ENCODE assay signal across 21 cellular contexts in the genomic region with DNA sequence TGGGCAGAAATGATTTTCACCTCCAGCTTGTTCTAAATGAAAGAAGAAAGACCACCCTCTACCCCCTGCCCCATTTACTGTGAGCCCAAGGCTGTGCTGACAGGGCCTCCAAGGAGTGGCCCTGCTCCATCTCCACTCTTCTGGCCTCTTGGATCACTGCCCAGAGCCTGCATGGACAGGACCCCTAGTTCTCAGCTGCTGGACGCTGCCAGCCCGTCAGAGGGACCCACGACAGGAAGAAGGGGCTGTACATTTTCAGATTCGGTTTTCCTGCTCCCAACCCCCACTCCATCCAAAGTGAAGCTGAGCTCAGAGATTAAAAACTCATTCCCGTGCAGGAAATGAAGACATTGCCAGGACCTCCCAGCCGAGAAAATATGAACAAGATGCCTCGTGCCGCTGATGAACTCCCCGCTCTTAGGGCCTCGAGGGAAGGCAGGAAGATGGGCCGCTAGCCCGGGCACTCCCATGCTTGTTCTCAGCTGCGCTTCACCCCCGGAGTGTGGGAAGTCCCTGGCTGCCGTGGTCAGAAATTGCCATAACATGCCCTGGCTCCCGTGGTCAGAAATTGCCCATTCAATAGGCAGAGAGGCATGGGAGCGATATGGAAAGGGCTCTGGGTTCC. TPM values are rescaled to one million over a fixed set of nuclear protein-coding genes. Genes with fewer than 3 reads are reported as not detected.
DNase-seq lines count a peak whose midpoint lies in the region; ATAC-seq, FAIRE-seq and TF ChIP-seq lines count a peak whose summit lies in the region.
"Had no signal": no experiment of that assay in that cellular context is flagged by ENCODE, and none has a peak within 500 bp of the region (broad histone marks: within the 10 kb centered on the region; RNA-seq: fewer than 3 reads in every experiment).

No MANE protein-coding gene starts in this region.

- H3K4me3 ChIP-seq in BLaER1: no peak overlapping the region
- H3K4me3 ChIP-seq in endothelial cell of umbilical vein (replicated peaks in 1 of 3; ENCODE audit: insufficient read depth in 1 of 3, low read depth in 1 of 3, low read length in 3 of 3): no peak overlapping the region
- no peak overlapping the region for H3K4me3 ChIP-seq in psoas muscle

- peak; percentile 68 for ATAC-seq in left ventricle myocardium superior
- peak in 1 of 4 donors; percentile 20 for ATAC-seq in psoas muscle
- no peak for ATAC-seq in GM18858 (IDR thresholded peaks at IDR 0.05; ENCODE audit: unreplicated experiment)
- no peak for ATAC-seq in GM19328 (IDR thresholded peaks at IDR 0.05; ENCODE audit: unreplicated experiment)
- ATAC-seq: CD8-positive, alpha-beta T cell; HCT116; stimulated activated naive CD8-positive, alpha-beta T cell treated with anti-CD3 and anti-CD28 coated beads, Interleukin-15, Interleukin-2, amounts not matched to agents 100 U/mL and 50 U/mL, for 24 hours had no signal

- H3K4me2 ChIP-seq in BLaER1: peak overlapping the region; percentile 56
- H3K4me2 ChIP-seq in endothelial cell of umbilical vein (ENCODE audit: insufficient read depth, low read length): no peak overlapping the region

- POLR2A ChIA-PET in endothelial cell of umbilical vein (lab: Charles Lee): no interaction called here

- TF ChIP-seq CTCF in endothelial cell of umbilical vein (IDR thresholded peaks at IDR 0.05; ENCODE audit: extremely low read depth in 1 of 2, insufficient read depth in 1 of 2, low read depth in 1 of 2, low read length in 2 of 2): no peak
- no peak for TF ChIP-seq CTCF in psoas muscle (IDR thresholded peaks at IDR 0.05)

- no peak overlapping the region for H3K27ac ChIP-seq in BLaER1
- H3K27ac ChIP-seq in endothelial cell of umbilical vein (ENCODE audit: insufficient read depth, low read depth, low read length): no peak overlapping the region
- no peak overlapping the region for H3K27ac ChIP-seq in psoas muscle
- H3K27ac ChIP-seq: HL-60, RWPE1 had no signal

- dilution Hi-C loops in endothelial cell of umbilical vein (cut with MboI; ENCODE audit: extremely low pct_ligation_motif_present, low sequenced_read_pairs): no loop called here

- no peak for TF ChIP-seq POLR2A in endothelial cell of umbilical vein (IDR thresholded peaks at IDR 0.05; ENCODE audit: low read depth, low read length)

- H3K27me3 ChIP-seq in BLaER1: no peaks in the 10 kb centered on the region
- H3K27me3 ChIP-seq in endothelial cell of umbilical vein (ENCODE audit: control insufficient read depth in 2 of 2, insufficient read depth in 2 of 2, low read length in 2 of 2): peaks cover 0 to 3% of the 10 kb centered on the region in 2 experiments
- H3K27me3 ChIP-seq in psoas muscle (ENCODE audit: insufficient read depth in 3 of 3, low read length in 2 of 3): no peaks in the 10 kb centered on the region

- CTCF ChIA-PET in endothelial cell of umbilical vein (lab: Charles Lee): interaction anchor here (0.9 kb wide), 1 partner anchor 19 kb away, joined by 4 read pairs; no protein-coding TSS in a partner anchor

- H3K36me3 ChIP-seq in BLaER1 (no peaks in the 10 kb centered on the region), endothelial cell of umbilical vein (ENCODE audit: control insufficient read depth in 2 of 2, extremely low read depth in 1 of 2, insufficient read depth in 2 of 2, low read length in 2 of 2) (no peaks in the 10 kb centered on the region), psoas muscle (ENCODE audit: insufficient read depth in 1 of 2, low read depth in 1 of 2) (peaks cover 0 to 34% of the 10 kb centered on the region in 2 donors)

- H3K9me3 ChIP-seq in BLaER1 (peaks cover 3% of the 10 kb centered on the region), endothelial cell of umbilical vein (replicated peaks; ENCODE audit: control insufficient read depth, insufficient read depth, low read length) (no peaks in the 10 kb centered on the region), psoas muscle (no peaks in the 10 kb centered on the region)

- no peaks in the 10 kb centered on the region for H4K20me1 ChIP-seq in BLaER1
- H4K20me1 ChIP-seq in endothelial cell of umbilical vein (replicated peaks; ENCODE audit: control insufficient read depth, extremely low read depth, insufficient read depth, low read length): no peaks in the 10 kb centered on the region

- H2AFZ ChIP-seq in endothelial cell of umbilical vein (ENCODE audit: low read depth, low read length): peak overlapping the region; percentile 13

- H3K9ac ChIP-seq in BLaER1 (no peak overlapping the region), endothelial cell of umbilical vein (replicated peaks; ENCODE audit: extremely low read depth, insufficient read depth, low read length) (no peak overlapping the region)

- FAIRE-seq in endothelial cell of umbilical vein (lab: Jason Lieb, UNC): no peak
- FAIRE-seq: islet of Langerhans had no signal

- no peaks in the 10 kb centered on the region for H3K9me1 ChIP-seq in endothelial cell of umbilical vein (replicated peaks; ENCODE audit: control insufficient read depth, extremely low read depth, insufficient read depth, low read length)

- DNase-seq in endothelial cell of umbilical vein (ENCODE audit: low read depth, low spot score) (peak; percentile 40), left ventricle myocardium superior (peak; percentile 65), psoas muscle (peak; percentile 54 to 71), DMS79 (lab: John Stamatoyannopoulos, UW) (no peak), NCI-H1436 treated with DMSO at 0.1 percent for 48 hours (lab: John Stamatoyannopoulos, UW) (no peak)
- DNase-seq: activated CD4-positive, alpha-beta T cell treated with anti-CD3 and anti-CD28 coated beads, Interleukin-2, amount 50 U/mL, for 1 hour; activated naive CD4-positive, alpha-beta T cell; anterior cingulate cortex; CD8-positive, alpha-beta T cell; midbrain; NCI-H2029; NCI-H446 treated with DMSO at 0.1 percent for 48 hours; retina; stimulated activated naive CD8-positive, alpha-beta T cell treated with anti-CD3 and anti-CD28 coated beads, Interleukin-15, Interleukin-2, amounts not matched to agents 100 U/mL and 50 U/mL, for 24 hours had no signal

- 16 to 29% (median 19%) methylated on average over 17 of the region's 17 CpGs for WGBS in psoas muscle, 3 donors

- H3K4me1 ChIP-seq in BLaER1 (peaks cover 40% of the 10 kb centered on the region), endothelial cell of umbilical vein (ENCODE audit: control insufficient read depth, extremely low read depth, insufficient read depth, low read length) (peaks cover 3% of the 10 kb centered on the region), psoas muscle (peaks cover 12% of the 10 kb centered on the region)

- no TSS peak for BruUV-seq in endothelial cell of umbilical vein (replicated peaks; lab: Mats Ljungman, UMichigan)

- intact Hi-C loops in endothelial cell of umbilical vein (cut with micrococcal nuclease): no loop called here
- intact Hi-C loops in left ventricle myocardium superior (cut with micrococcal nuclease): no loop called here
- intact Hi-C loops in psoas muscle (cut with DNase I): no loop called here

- no peaks in the 10 kb centered on the region for H3K79me2 ChIP-seq in endothelial cell of umbilical vein (ENCODE audit: control insufficient read depth, insufficient read depth, low read length)

TF ChIP-seq in endothelial cell of umbilical vein, 7 proteins besides CTCF, POLR2A, EP300 and RAD21:
- no peak for TF ChIP-seq JUN (IDR thresholded peaks at IDR 0.05; ENCODE audit: borderline replicate concordance, insufficient read depth, insufficient read length, low read depth)
- TF ChIP-seq, protein P1, sequence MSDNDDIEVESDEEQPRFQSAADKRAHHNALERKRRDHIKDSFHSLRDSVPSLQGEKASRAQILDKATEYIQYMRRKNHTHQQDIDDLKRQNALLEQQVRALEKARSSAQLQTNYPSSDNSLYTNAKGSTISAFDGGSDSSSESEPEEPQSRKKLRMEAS (IDR thresholded peaks at IDR 0.05; ENCODE audit: insufficient read depth, insufficient read length): no peak
- no peak for TF ChIP-seq EZH2 (IDR thresholded peaks at IDR 0.05; ENCODE audit: borderline replicate concordance, low read depth, low read length, severe bottlenecking)
- TF ChIP-seq MYC (IDR thresholded peaks at IDR 0.05; ENCODE audit: low read depth, low read length): no peak
- TF ChIP-seq GATA2 (IDR thresholded peaks at IDR 0.05; ENCODE audit: insufficient read depth, insufficient read length, low read depth, low read length): no peak
- TF ChIP-seq FOS (IDR thresholded peaks at IDR 0.05; ENCODE audit: borderline replicate concordance, insufficient read depth, low read length): no peak
- no peak for TF ChIP-seq POLR2AphosphoS5 (IDR thresholded peaks at IDR 0.05; ENCODE audit: insufficient read depth, low read depth, low read length)

RNA-seq across cellular contexts. Expression of a gene that starts 36.1 kb away (rescaled TPM):
- total RNA-seq in endothelial cell of umbilical vein (36.5 and 40.8 TPM in 2 replicates), left ventricle myocardium superior (40.0 TPM), psoas muscle (100 to 1,000 TPM in 1 of 4 donors, 10 to 100 TPM in 3; 75.1 to 139 (median 88.7) TPM)
- polyA plus RNA-seq in endothelial cell of umbilical vein (32.1 and 37.8 TPM in 2 replicates), psoas muscle (100 to 1,000 TPM in 1 of 3 donors, 10 to 100 TPM in 2; 61.6 to 128 (median 65.9) TPM)
- polyA plus RNA-seq in endothelial cell of umbilical vein (2011; cell fraction: cytosol; rRNA removed): 34.0 and 38.6 TPM in 2 replicates
- polyA plus RNA-seq in endothelial cell of umbilical vein (2011; cell fraction: nucleus; rRNA removed): 80.6 and 87.8 TPM in 2 replicates
- 37.4 TPM in 2 replicates for polyA plus RNA-seq in endothelial cell of umbilical vein (2012)
- polyA minus RNA-seq in endothelial cell of umbilical vein: 67.5 and 104 TPM in 2 replicates
- polyA minus RNA-seq in endothelial cell of umbilical vein (2011; cell fraction: cytosol; rRNA and poly(A)+ RNA removed): 10.1 TPM
- polyA minus RNA-seq in endothelial cell of umbilical vein (2011; cell fraction: nucleus; rRNA and poly(A)+ RNA removed): 31.6 and 32.9 TPM in 2 replicates

RNA-seq across cellular contexts. Expression of a gene that starts 36.2 kb away (rescaled TPM):
- total RNA-seq in endothelial cell of umbilical vein: 35.3 and 35.8 TPM in 2 replicates
- 24.3 and 26.6 TPM in 2 replicates for polyA plus RNA-seq in endothelial cell of umbilical vein
- 37.3 and 39.1 TPM in 2 replicates for polyA plus RNA-seq in endothelial cell of umbilical vein (2011; cell fraction: cytosol; rRNA removed)
- polyA plus RNA-seq in endothelial cell of umbilical vein (2011; cell fraction: nucleus; rRNA removed): 26.2 and 29.4 TPM in 2 replicates
- polyA plus RNA-seq in endothelial cell of umbilical vein (2012): 32.9 and 41.7 TPM in 2 replicates
- polyA minus RNA-seq in endothelial cell of umbilical vein: 19.4 and 22.4 TPM in 2 replicates
- 4.7 TPM for polyA minus RNA-seq in endothelial cell of umbilical vein (2011; cell fraction: cytosol; rRNA and poly(A)+ RNA removed)
- polyA minus RNA-seq in endothelial cell of umbilical vein (2011; cell fraction: nucleus; rRNA and poly(A)+ RNA removed): 23.9 and 28.9 TPM in 2 replicates
- 25.1 TPM for total RNA-seq in left ventricle myocardium superior
- 10 to 100 TPM; 16.4 to 46.7 (median 24.5) TPM for total RNA-seq in psoas muscle
- 10 to 100 TPM; 13.3 to 37.7 (median 15.3) TPM for polyA plus RNA-seq in psoas muscle

Comparison
In these comparisons a context has a peak if more than half of its experiments do, and no peak if none do; other contexts are left out.
1. DNase-seq: peak in endothelial cell of umbilical vein (single experiment), left ventricle myocardium superior (single experiment) and psoas muscle (2 of 2); none in DMS79 (single experiment) and NCI-H1436 treated with DMSO at 0.1 percent for 48 hours (single experiment).